ENCODE assay signal across 17 cellular contexts in the genomic region with DNA sequence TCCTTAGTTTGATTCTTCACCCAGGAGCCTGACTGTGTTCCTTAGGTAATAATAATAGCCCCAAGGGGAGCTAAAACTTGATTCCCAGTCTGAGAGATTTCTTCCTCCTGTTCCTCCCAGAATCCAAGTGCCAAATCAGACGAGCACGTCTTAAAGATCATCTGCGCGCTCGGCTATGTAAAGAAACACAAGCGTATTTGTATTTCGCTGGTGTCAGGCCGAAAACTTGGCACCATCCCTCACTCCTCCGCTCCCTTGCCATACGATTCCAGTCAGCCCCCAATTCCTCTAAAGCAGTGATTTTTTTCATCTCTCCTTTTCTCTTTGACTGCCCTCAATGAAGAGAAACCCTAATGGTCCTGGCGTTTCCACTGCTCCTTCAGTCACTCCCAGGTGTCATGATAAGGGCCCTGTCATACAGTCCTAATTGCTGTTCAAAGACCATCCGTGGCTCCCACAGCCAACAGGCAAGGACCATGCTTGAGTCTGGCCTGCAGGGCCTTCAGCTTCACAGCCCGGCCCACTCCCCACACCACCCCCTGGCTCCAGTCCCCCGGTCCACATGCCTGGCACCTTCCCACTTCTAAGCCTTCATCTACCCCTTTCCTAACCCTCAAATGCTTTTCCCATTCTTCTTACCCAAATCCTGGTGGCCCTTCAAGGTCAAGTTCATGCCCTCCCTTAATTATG.
DNase-seq lines count a peak whose midpoint lies in the region; ATAC-seq and TF ChIP-seq lines count a peak whose summit lies in the region.
"Had no signal": no experiment of that assay in that cellular context is flagged by ENCODE, and none has a peak within 500 bp of the region (broad histone marks: within the 10 kb centered on the region; RNA-seq: fewer than 3 reads in every experiment).

No MANE protein-coding gene starts in this region.

- H3K36me3 Mint-ChIP-seq in activated naive CD8-positive, alpha-beta T cell, result no peaks in the 10 kb centered on the region
- H3K36me3 Mint-ChIP-seq in activated naive CD8-positive, alpha-beta T cell treated with anti-CD3 and anti-CD28 coated beads for 36 hours, result no peaks in the 10 kb centered on the region
- no peaks in the 10 kb centered on the region for H3K36me3 Mint-ChIP-seq in WTC11
- no peaks in the 10 kb centered on the region for H3K36me3 Mint-ChIP-seq in stimulated activated memory B cell treated with anti-CD40 and anti-IgM and Interleukin-4, amounts not matched to agents 10 μg/mL and 1 μg/mL and 100 μg/mL, for 72 hours
- H3K36me3 Mint-ChIP-seq in endothelial cell (ENCODE audit: low read depth, unreplicated experiment), result peaks cover 7% of the 10 kb centered on the region
- H3K36me3 Mint-ChIP-seq: naive thymus-derived CD8-positive, alpha-beta T cell; T-cell had no signal

- ATAC-seq in WTC11, result no peak
- no peak for ATAC-seq in stimulated activated memory B cell treated with anti-CD40 and anti-IgM and Interleukin-4, amounts not matched to agents 10 μg/mL and 1 μg/mL and 100 μg/mL, for 72 hours
- no peak for ATAC-seq in GM21723 (IDR thresholded peaks at IDR 0.05; ENCODE audit: unreplicated experiment)
- ATAC-seq: HepG2 had no signal

- CTCF ChIA-PET in WTC11 (lab: Charles Lee), result interaction anchor here (1.0 kb wide), 1 partner anchor 142 kb away, joined by 3 read pairs; no protein-coding TSS in a partner anchor

- H3K4me3 Mint-ChIP-seq in activated naive CD8-positive, alpha-beta T cell, result no peak overlapping the region
- H3K4me3 Mint-ChIP-seq in activated naive CD8-positive, alpha-beta T cell treated with anti-CD3 and anti-CD28 coated beads for 36 hours, result no peak overlapping the region
- H3K4me3 Mint-ChIP-seq in WTC11 (no peak overlapping the region), endothelial cell (ENCODE audit: unreplicated experiment) (no peak overlapping the region)
- no peak overlapping the region for H3K4me3 Mint-ChIP-seq in stimulated activated memory B cell treated with anti-CD40 and anti-IgM and Interleukin-4, amounts not matched to agents 10 μg/mL and 1 μg/mL and 100 μg/mL, for 72 hours
- H3K4me3 Mint-ChIP-seq: endodermal cell; naive thymus-derived CD8-positive, alpha-beta T cell; T-cell had no signal

- H3K27me3 Mint-ChIP-seq in activated naive CD8-positive, alpha-beta T cell, result no peaks in the 10 kb centered on the region
- peaks cover 4% of the 10 kb centered on the region for H3K27me3 Mint-ChIP-seq in activated naive CD8-positive, alpha-beta T cell treated with anti-CD3 and anti-CD28 coated beads for 36 hours
- H3K27me3 Mint-ChIP-seq in WTC11 (ENCODE audit: low read depth) (no peaks in the 10 kb centered on the region; the same call in 1 of the 2 replicates), endothelial cell (ENCODE audit: unreplicated experiment) (peaks cover 7% of the 10 kb centered on the region)
- H3K27me3 Mint-ChIP-seq in stimulated activated memory B cell treated with anti-CD40 and anti-IgM and Interleukin-4, amounts not matched to agents 10 μg/mL and 1 μg/mL and 100 μg/mL, for 72 hours, result peaks cover 17% of the 10 kb centered on the region
- H3K27me3 Mint-ChIP-seq: T-cell had no signal

- H3K4me1 Mint-ChIP-seq in activated naive CD8-positive, alpha-beta T cell (ENCODE audit: low read depth), result peaks cover 33% of the 10 kb centered on the region
- H3K4me1 Mint-ChIP-seq in activated naive CD8-positive, alpha-beta T cell treated with anti-CD3 and anti-CD28 coated beads for 36 hours, result peaks cover 26% of the 10 kb centered on the region
- H3K4me1 Mint-ChIP-seq in WTC11, result peaks cover 9% of the 10 kb centered on the region
- H3K4me1 Mint-ChIP-seq in stimulated activated memory B cell treated with anti-CD40 and anti-IgM and Interleukin-4, amounts not matched to agents 10 μg/mL and 1 μg/mL and 100 μg/mL, for 72 hours, result peaks cover 32% of the 10 kb centered on the region
- peaks cover 13% of the 10 kb centered on the region for H3K4me1 Mint-ChIP-seq in endothelial cell (ENCODE audit: unreplicated experiment)

- H3K27ac Mint-ChIP-seq in activated naive CD8-positive, alpha-beta T cell, result peak overlapping the region; percentile 36
- no peak overlapping the region for H3K27ac Mint-ChIP-seq in activated naive CD8-positive, alpha-beta T cell treated with anti-CD3 and anti-CD28 coated beads for 36 hours
- H3K27ac Mint-ChIP-seq in WTC11, result peak overlapping the region; percentile 30; the same call in 1 of the 2 replicates
- peak overlapping the region; percentile 61 for H3K27ac Mint-ChIP-seq in stimulated activated memory B cell treated with anti-CD40 and anti-IgM and Interleukin-4, amounts not matched to agents 10 μg/mL and 1 μg/mL and 100 μg/mL, for 72 hours
- H3K27ac Mint-ChIP-seq in endothelial cell (ENCODE audit: unreplicated experiment), result no peak overlapping the region
- H3K27ac Mint-ChIP-seq: endodermal cell, T-cell had no signal

- no peak for TF ChIP-seq CTCF in WTC11 (IDR thresholded peaks at IDR 0.05)
- no peak for TF ChIP-seq CTCF in endothelial cell (IDR thresholded peaks at IDR 0.05; ENCODE audit: unreplicated experiment)

- no peak for DNase-seq in activated naive CD8-positive, alpha-beta T cell treated with anti-CD3 and anti-CD28 coated beads for 36 hours
- DNase-seq in WTC11 (ENCODE audit: low spot score), result no peak
- peak; percentile 57 for DNase-seq in mesenteric fat pad (ENCODE audit: low spot score)
- no peak for DNase-seq in HuH-7.5 (ENCODE audit: low spot score)
- DNase-seq in endothelial cell (ENCODE audit: low spot score), result no peak
- DNase-seq: activated CD4-positive, alpha-beta T cell treated with anti-CD3 and anti-CD28 coated beads for 4 hours; activated T-cell treated with anti-CD3 and anti-CD28 coated beads for 4 hours; C1 segment of cervical spinal cord; GM23248; NCI-H524 treated with DMSO at 0.1 percent for 48 hours had no signal

- H3K9me3 Mint-ChIP-seq in activated naive CD8-positive, alpha-beta T cell (ENCODE audit: low read depth), result peaks cover 3% of the 10 kb centered on the region
- peaks cover 3% of the 10 kb centered on the region for H3K9me3 Mint-ChIP-seq in activated naive CD8-positive, alpha-beta T cell treated with anti-CD3 and anti-CD28 coated beads for 36 hours
- H3K9me3 Mint-ChIP-seq in WTC11 (peaks cover 3% of the 10 kb centered on the region; the same call in 1 of the 2 replicates), endothelial cell (ENCODE audit: unreplicated experiment) (no peaks in the 10 kb centered on the region)
- H3K9me3 Mint-ChIP-seq in stimulated activated memory B cell treated with anti-CD40 and anti-IgM and Interleukin-4, amounts not matched to agents 10 μg/mL and 1 μg/mL and 100 μg/mL, for 72 hours, result no peaks in the 10 kb centered on the region
- H3K9me3 Mint-ChIP-seq: endodermal cell, T-cell had no signal

- POLR2A ChIA-PET in WTC11 (lab: Charles Lee), result no interaction called here

TF ChIP-seq in WTC11, 78 proteins besides CTCF, POLR2A, EP300 and RAD21:
- TF ChIP-seq, protein P1, sequence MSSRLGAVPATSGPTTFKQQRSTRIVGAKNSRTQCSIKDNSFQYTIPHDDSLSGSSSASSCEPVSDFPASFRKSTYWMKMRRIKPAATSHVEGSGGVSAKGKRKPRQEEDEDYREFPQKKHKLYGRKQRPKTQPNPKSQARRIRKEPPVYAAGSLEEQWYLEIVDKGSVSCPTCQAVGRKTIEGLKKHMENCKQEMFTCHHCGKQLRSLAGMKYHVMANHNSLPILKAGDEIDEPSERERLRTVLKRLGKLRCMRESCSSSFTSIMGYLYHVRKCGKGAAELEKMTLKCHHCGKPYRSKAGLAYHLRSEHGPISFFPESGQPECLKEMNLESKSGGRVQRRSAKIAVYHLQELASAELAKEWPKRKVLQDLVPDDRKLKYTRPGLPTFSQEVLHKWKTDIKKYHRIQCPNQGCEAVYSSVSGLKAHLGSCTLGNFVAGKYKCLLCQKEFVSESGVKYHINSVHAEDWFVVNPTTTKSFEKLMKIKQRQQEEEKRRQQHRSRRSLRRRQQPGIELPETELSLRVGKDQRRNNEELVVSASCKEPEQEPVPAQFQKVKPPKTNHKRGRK (CRISPR knock-in tag; IDR thresholded peaks at IDR 0.05; ENCODE audit: borderline replicate concordance), result no peak

Comparison
In these comparisons a context has a peak if more than half of its experiments do, and no peak if none do; other contexts are left out.
1. H3K27ac Mint-ChIP-seq: peak in activated naive CD8-positive, alpha-beta T cell (single experiment), WTC11 (single experiment) and stimulated activated memory B cell treated with anti-CD40 and anti-IgM and Interleukin-4, amounts not matched to agents 10 μg/mL and 1 μg/mL and 100 μg/mL, for 72 hours (single experiment); none in activated naive CD8-positive, alpha-beta T cell treated with anti-CD3 and anti-CD28 coated beads for 36 hours (single experiment) and endothelial cell (single experiment).